Comparison of ENCODE assay signal across 14 cellular contexts in genomic region chr12:47206450-47206830, GRCh38.
DNase-seq lines count a peak whose midpoint lies in the region; ATAC-seq, FAIRE-seq and TF ChIP-seq lines count a peak whose summit lies in the region.
"Had no signal": no experiment of that assay in that cellular context is flagged by ENCODE, and none has a peak within 500 bp of the region (broad histone marks: within the 10 kb centered on the region; RNA-seq: fewer than 3 reads in every experiment).

No MANE protein-coding gene starts in this region.

- H3K27me3 Mint-ChIP-seq in activated CD8-positive, alpha-beta memory T cell treated with anti-CD3 and anti-CD28 coated beads, Interleukin-2, amount 10 ng/mL, durations not matched to agents 7 days and 5 days: no peaks in the 10 kb centered on the region

- no peaks in the 10 kb centered on the region for H3K27me3 ChIP-seq in OCI-LY3 (ENCODE audit: low read depth, low read length)
- H3K27me3 ChIP-seq in K562 (ENCODE audit: control insufficient read depth in 2 of 2, insufficient read depth in 2 of 2, low read length in 2 of 2): no peaks in the 10 kb centered on the region

- H3K9me1 ChIP-seq in K562 (ENCODE audit: control insufficient read depth, insufficient read depth, low read length): peaks cover 3% of the 10 kb centered on the region

- H3K27ac ChIP-seq in OCI-LY3 (ENCODE audit: low read length): peak overlapping the region; percentile 95
- H3K27ac ChIP-seq in K562 (ENCODE audit: extremely low read depth, low read depth, low read length): peak overlapping the region; percentile 64; the same call in 2 of the 3 replicates
- H3K27ac ChIP-seq in substantia nigra (ENCODE audit: low read depth, low read length, poor library complexity, severe bottlenecking): no peak overlapping the region

- TF ChIP-seq POLR2A in K562 (conservative IDR thresholded peaks at IDR 0.05): no peak

- in situ Hi-C loops in K562 (cut with MboI) (no loop called here), GM13976 (cut with MboI; ENCODE audit: low sequenced_read_pairs, unreplicated experiment) (no loop called here)

- no peaks in the 10 kb centered on the region for H3K9me3 Mint-ChIP-seq in activated CD8-positive, alpha-beta memory T cell treated with anti-CD3 and anti-CD28 coated beads, Interleukin-2, amount 10 ng/mL, durations not matched to agents 7 days and 5 days (ENCODE audit: low read depth)
- H3K9me3 Mint-ChIP-seq in stimulated activated effector memory CD8-positive, alpha-beta T cell treated with anti-CD3 and anti-CD28 coated beads, Interleukin-12 subunit alpha, Interleukin-12 subunit beta, amount 100 ng/mL, for 72 hours: no peaks in the 10 kb centered on the region

- no peak for TF ChIP-seq EP300 in K562 (IDR thresholded peaks at IDR 0.05; ENCODE audit: low read length)

- H3K4me2 ChIP-seq in OCI-LY3 (ENCODE audit: low read length): peak overlapping the region; percentile 73
- H3K4me2 ChIP-seq in K562 (ENCODE audit: insufficient read depth, low read length): peak overlapping the region; percentile 44

- no peak for DNase-seq in activated CD8-positive, alpha-beta memory T cell treated with anti-CD3 and anti-CD28 coated beads, Interleukin-2, amount 10 ng/mL, durations not matched to agents 7 days and 5 days
- no peak for DNase-seq in activated CD8-positive, alpha-beta memory T cell treated with anti-CD3 and anti-CD28 coated beads, Interleukin-2, amount 50 U/mL, for 48 hours
- DNase-seq in K562 (ENCODE audit: extremely low read depth in 1 of 4, low spot score in 3 of 4) (no peak), substantia nigra (lab: John Stamatoyannopoulos, UW) (no peak), GM13976 (ENCODE audit: low spot score) (no peak)
- peak in 1 of 2 donors; percentile 50 for DNase-seq in stimulated activated effector memory CD8-positive, alpha-beta T cell treated with anti-CD3 and anti-CD28 coated beads, Interleukin-12 subunit alpha, Interleukin-12 subunit beta, amount 100 ng/mL, for 72 hours (ENCODE audit: low spot score in 2 of 2)
- DNase-seq: foreskin fibroblast; NCI-H1436; PC-9; right cardiac atrium; stimulated activated CD8-positive, alpha-beta memory T cell treated with anti-CD3 and anti-CD28 coated beads, Interleukin-4, amount 100 ng/mL, for 48 hours had no signal

- H2AFZ ChIP-seq in OCI-LY3 (ENCODE audit: low read depth, low read length): no peak overlapping the region
- H2AFZ ChIP-seq in K562 (ENCODE audit: low read depth, low read length): peak overlapping the region; percentile 78
- H2AFZ ChIP-seq: PC-9 had no signal

- POLR2A ChIA-PET in K562 (lab: Yijun Ruan, JAX): interaction anchor here (1.3 kb wide), 1 partner anchor 12 kb away, joined by 4 read pairs; no protein-coding TSS in a partner anchor

- H3K4me3 ChIP-seq in OCI-LY3 (ENCODE audit: low read length) (peak overlapping the region; percentile 45), K562 (no peak overlapping the region)
- H3K4me3 ChIP-seq: PC-9 had no signal

- peak overlapping the region; percentile 92 for H3K27ac Mint-ChIP-seq in activated CD8-positive, alpha-beta memory T cell treated with anti-CD3 and anti-CD28 coated beads, Interleukin-2, amount 10 ng/mL, durations not matched to agents 7 days and 5 days
- H3K27ac Mint-ChIP-seq in stimulated activated effector memory CD8-positive, alpha-beta T cell treated with anti-CD3 and anti-CD28 coated beads, Interleukin-12 subunit alpha, Interleukin-12 subunit beta, amount 100 ng/mL, for 72 hours: peak overlapping the region; percentile 79
- H3K27ac Mint-ChIP-seq: WTC11 had no signal

- peaks cover 48% of the 10 kb centered on the region for H3K4me1 ChIP-seq in OCI-LY3 (ENCODE audit: low read length)
- H3K4me1 ChIP-seq in K562 (replicated peaks in 1 of 2; ENCODE audit: control insufficient read depth in 2 of 2, insufficient read depth in 2 of 2, low read length in 2 of 2): peaks cover 8 to 46% of the 10 kb centered on the region in 2 experiments

- TF ChIP-seq CTCF in OCI-LY3 (IDR thresholded peaks at IDR 0.05; ENCODE audit: low read depth, low read length) (no peak), K562 (IDR thresholded peaks at IDR 0.05 in 2 of 3, conservative IDR thresholded peaks at IDR 0.05 in 1 of 3; ENCODE audit: insufficient read depth in 2 of 3, low read depth in 1 of 3, low read length in 3 of 3) (no peak), GM13976 (IDR thresholded peaks at IDR 0.05; ENCODE audit: borderline replicate concordance, control extremely low read depth, extremely low read depth, insufficient read depth, missing control alignments) (no peak)

- 46% methylated on average over 4 of the region's 4 CpGs for WGBS in K562 (ENCODE audit: insufficient coverage, low coverage, missing lambda C conversion rate)

- TF ChIP-seq RAD21 in K562 (CRISPR knock-in tag; conservative IDR thresholded peaks at IDR 0.05 in 1 of 2, IDR thresholded peaks at IDR 0.05 in 1 of 2): no peak

- peaks cover 43% of the 10 kb centered on the region for H3K36me3 Mint-ChIP-seq in activated CD8-positive, alpha-beta memory T cell treated with anti-CD3 and anti-CD28 coated beads, Interleukin-2, amount 10 ng/mL, durations not matched to agents 7 days and 5 days
- H3K36me3 Mint-ChIP-seq in stimulated activated effector memory CD8-positive, alpha-beta T cell treated with anti-CD3 and anti-CD28 coated beads, Interleukin-12 subunit alpha, Interleukin-12 subunit beta, amount 100 ng/mL, for 72 hours: peaks cover 89% of the 10 kb centered on the region

- H4K20me1 ChIP-seq in OCI-LY3 (ENCODE audit: insufficient read depth, low read length): no peaks in the 10 kb centered on the region
- H4K20me1 ChIP-seq in K562 (replicated peaks; ENCODE audit: control insufficient read depth, insufficient read depth, low read length): no peaks in the 10 kb centered on the region

- BruUV-seq in K562 (replicated peaks; lab: Mats Ljungman, UMichigan): no TSS peak

- peak overlapping the region; percentile 64 for H3K4me3 Mint-ChIP-seq in activated CD8-positive, alpha-beta memory T cell treated with anti-CD3 and anti-CD28 coated beads, Interleukin-2, amount 10 ng/mL, durations not matched to agents 7 days and 5 days
- H3K4me3 Mint-ChIP-seq in stimulated activated effector memory CD8-positive, alpha-beta T cell treated with anti-CD3 and anti-CD28 coated beads, Interleukin-12 subunit alpha, Interleukin-12 subunit beta, amount 100 ng/mL, for 72 hours: peak overlapping the region; percentile 99
- H3K4me3 Mint-ChIP-seq: WTC11 had no signal

- peaks cover 24% of the 10 kb centered on the region for H3K36me3 ChIP-seq in OCI-LY3 (replicated peaks; ENCODE audit: low read depth, low read length)
- no peaks in the 10 kb centered on the region for H3K36me3 ChIP-seq in K562 (ENCODE audit: control insufficient read depth, insufficient read depth, low read length)

- no peaks in the 10 kb centered on the region for H3K79me2 ChIP-seq in OCI-LY3 (ENCODE audit: low read length)
- no peaks in the 10 kb centered on the region for H3K79me2 ChIP-seq in K562 (ENCODE audit: control insufficient read depth, insufficient read depth, low read length)

- H3K4me1 Mint-ChIP-seq in activated CD8-positive, alpha-beta memory T cell treated with anti-CD3 and anti-CD28 coated beads, Interleukin-2, amount 10 ng/mL, durations not matched to agents 7 days and 5 days: peaks cover 66% of the 10 kb centered on the region
- peaks cover 74% of the 10 kb centered on the region for H3K4me1 Mint-ChIP-seq in stimulated activated effector memory CD8-positive, alpha-beta T cell treated with anti-CD3 and anti-CD28 coated beads, Interleukin-12 subunit alpha, Interleukin-12 subunit beta, amount 100 ng/mL, for 72 hours

- H3K9ac ChIP-seq in OCI-LY3 (ENCODE audit: low read length): peak overlapping the region; percentile 80
- H3K9ac ChIP-seq in K562 (ENCODE audit: insufficient read depth in 1 of 2, low read depth in 2 of 2, low read length in 2 of 2): peak overlapping the region in 1 of 2 experiments; percentile 23; a peak in 1 of 4 replicates

- no peak for ATAC-seq in activated CD8-positive, alpha-beta memory T cell treated with anti-CD3 and anti-CD28 coated beads, Interleukin-2, amount 10 ng/mL, durations not matched to agents 7 days and 5 days
- peak; percentile 7; the same call in 2 of the 3 replicates for ATAC-seq in K562
- ATAC-seq in stimulated activated effector memory CD8-positive, alpha-beta T cell treated with anti-CD3 and anti-CD28 coated beads, Interleukin-12 subunit alpha, Interleukin-12 subunit beta, amount 100 ng/mL, for 72 hours: peak; percentile 79
- no peak for ATAC-seq in GM19467 (IDR thresholded peaks at IDR 0.05; ENCODE audit: unreplicated experiment)
- ATAC-seq: WTC11 had no signal

- H3K9me3 ChIP-seq in OCI-LY3 (ENCODE audit: insufficient read depth, low read length): no peaks in the 10 kb centered on the region
- no peaks in the 10 kb centered on the region; the same call in 1 of the 2 replicates for H3K9me3 ChIP-seq in K562 (replicated peaks; ENCODE audit: control insufficient read depth, insufficient read depth, low read depth, low read length)

- CTCF ChIA-PET in activated CD8-positive, alpha-beta memory T cell treated with anti-CD3 and anti-CD28 coated beads, Interleukin-2, amount 10 ng/mL, durations not matched to agents 7 days and 5 days (lab: Charles Lee): interaction anchor here (0.7 to 2.9 kb wide), 9 partner anchors 10 to 191 kb away, joined by 3 to 29 read pairs (median 11); partner anchors contain the start of genes AMIGO2 and PCED1B
- CTCF ChIA-PET in K562 (lab: Yijun Ruan, JAX; ENCODE audit: low intra/inter-chr PET ratio): no interaction called here

- intact Hi-C loops in K562 (cut with micrococcal nuclease): no loop called here

- no peak for FAIRE-seq in K562 (lab: Jason Lieb, UNC)

TF ChIP-seq in K562, 482 proteins besides CTCF, POLR2A, EP300 and RAD21 (continues in another document):
- TF ChIP-seq ZNF121 (CRISPR knock-in tag; conservative IDR thresholded peaks at IDR 0.05): no peak
- 0 out of 2 replicates have a peak, but pooled peaks have one; percentile 5 for TF ChIP-seq FOSL1 (tag; conservative IDR thresholded peaks at IDR 0.05)
- TF ChIP-seq CREB3 (tag; conservative IDR thresholded peaks at IDR 0.05; ENCODE audit: low read depth): peak; percentile 3; the same call in 1 of the 2 replicates
- no peak for TF ChIP-seq NFIX (CRISPR knock-in tag; IDR thresholded peaks at IDR 0.05; ENCODE audit: low read depth)
- no peak for TF ChIP-seq MBD2 (IDR thresholded peaks at IDR 0.05; ENCODE audit: borderline replicate concordance, low read depth)

Comparison
In these comparisons a context has a peak if more than half of its experiments do, and no peak if none do; other contexts are left out.
1. ATAC-seq: peak in K562 (single experiment) and stimulated activated effector memory CD8-positive, alpha-beta T cell treated with anti-CD3 and anti-CD28 coated beads, Interleukin-12 subunit alpha, Interleukin-12 subunit beta, amount 100 ng/mL, for 72 hours (single experiment); none in activated CD8-positive, alpha-beta memory T cell treated with anti-CD3 and anti-CD28 coated beads, Interleukin-2, amount 10 ng/mL, durations not matched to agents 7 days and 5 days (single experiment) and GM19467 (single experiment).